ENCODE assay signal across 13 cellular contexts in the genomic region with DNA sequence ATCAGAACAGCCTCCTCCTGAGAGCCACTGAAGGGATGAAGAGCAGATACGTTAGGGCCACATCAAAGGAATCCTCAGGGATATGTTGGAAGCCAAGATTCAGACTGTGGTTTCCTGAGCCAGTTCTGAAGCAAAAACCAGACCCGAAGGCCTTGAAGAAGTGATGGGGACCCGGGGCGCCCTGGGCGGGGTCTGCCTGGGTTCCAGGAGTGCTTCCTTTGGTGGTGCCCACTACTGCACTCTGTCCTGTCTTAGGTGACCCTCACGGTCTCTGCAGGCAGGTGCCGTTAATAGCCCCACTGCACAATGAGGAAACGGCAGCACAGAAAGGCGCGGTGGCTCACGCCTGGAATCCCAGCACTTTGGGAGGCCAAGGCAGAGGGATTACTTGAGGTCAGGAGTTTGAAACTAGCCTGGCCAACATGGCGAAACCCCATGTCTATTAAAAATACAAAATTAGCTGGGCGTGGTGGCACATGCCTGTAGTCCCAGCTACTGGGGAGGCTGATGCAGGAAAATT. TPM values are rescaled to one million over a fixed set of nuclear protein-coding genes. Genes with fewer than 3 reads are reported as not detected.
DNase-seq lines count a peak whose midpoint lies in the region; ATAC-seq, FAIRE-seq and TF ChIP-seq lines count a peak whose summit lies in the region.
"Had no signal": no experiment of that assay in that cellular context is flagged by ENCODE, and none has a peak within 500 bp of the region (broad histone marks: within the 10 kb centered on the region; RNA-seq: fewer than 3 reads in every experiment).

No MANE protein-coding gene starts in this region.

- H3K36me3 Mint-ChIP-seq in activated naive CD4-positive, alpha-beta T cell treated with anti-CD3 and anti-CD28 coated beads for 36 hours (ENCODE audit: low read depth) = peaks cover 7% of the 10 kb centered on the region
- peaks cover 17% of the 10 kb centered on the region for H3K36me3 Mint-ChIP-seq in activated T-helper 2 cell treated with anti-CD3 and anti-CD28 coated beads, Interferon-gamma antibody, Interleukin-2, Interleukin-4, amounts not matched to agents 10 μg/mL and 5 μg/mL and 100 μg/mL, durations not matched to agents 14 hours and 24 hours and 36 hours (ENCODE audit: low read depth)
- H3K36me3 Mint-ChIP-seq in mesothelial cell of epicardium = peaks cover 12% of the 10 kb centered on the region

- no peaks in the 10 kb centered on the region for H3K27me3 Mint-ChIP-seq in activated naive CD4-positive, alpha-beta T cell treated with anti-CD3 and anti-CD28 coated beads for 36 hours (ENCODE audit: low read depth)
- H3K27me3 Mint-ChIP-seq in activated T-helper 2 cell treated with anti-CD3 and anti-CD28 coated beads, Interferon-gamma antibody, Interleukin-2, Interleukin-4, amounts not matched to agents 10 μg/mL and 5 μg/mL and 100 μg/mL, durations not matched to agents 14 hours and 24 hours and 36 hours (ENCODE audit: low read depth) = no peaks in the 10 kb centered on the region
- no peaks in the 10 kb centered on the region for H3K27me3 Mint-ChIP-seq in mesothelial cell of epicardium (ENCODE audit: low read depth)

- FAIRE-seq in small intestine (lab: Jason Lieb, UNC) = no peak

- H3K36me3 ChIP-seq in thoracic aorta (peaks cover 14% of the 10 kb centered on the region), small intestine (ENCODE audit: control insufficient read depth in 2 of 2, insufficient read depth in 2 of 2, low read length in 2 of 2) (peaks cover 0 to 6% of the 10 kb centered on the region in 2 donors)

- H3K4me1 ChIP-seq in thoracic aorta (ENCODE audit: control insufficient read depth in 1 of 2, low read depth in 2 of 2) (peaks cover 14 to 23% of the 10 kb centered on the region in 2 donors), small intestine (ENCODE audit: control insufficient read depth in 2 of 2, insufficient read depth in 1 of 2, low read depth in 1 of 2, low read length in 1 of 2) (peaks cover 5 to 7% of the 10 kb centered on the region in 2 donors)

- no peaks in the 10 kb centered on the region for H3K9me3 Mint-ChIP-seq in activated naive CD4-positive, alpha-beta T cell treated with anti-CD3 and anti-CD28 coated beads for 36 hours
- no peaks in the 10 kb centered on the region for H3K9me3 Mint-ChIP-seq in activated T-helper 2 cell treated with anti-CD3 and anti-CD28 coated beads, Interferon-gamma antibody, Interleukin-2, Interleukin-4, amounts not matched to agents 10 μg/mL and 5 μg/mL and 100 μg/mL, durations not matched to agents 14 hours and 24 hours and 36 hours
- no peaks in the 10 kb centered on the region for H3K9me3 Mint-ChIP-seq in mesothelial cell of epicardium

- H3K27ac Mint-ChIP-seq in activated naive CD4-positive, alpha-beta T cell treated with anti-CD3 and anti-CD28 coated beads for 36 hours = peak overlapping the region; percentile 82
- H3K27ac Mint-ChIP-seq in activated T-helper 2 cell treated with anti-CD3 and anti-CD28 coated beads, Interferon-gamma antibody, Interleukin-2, Interleukin-4, amounts not matched to agents 10 μg/mL and 5 μg/mL and 100 μg/mL, durations not matched to agents 14 hours and 24 hours and 36 hours = peak overlapping the region; percentile 82
- H3K27ac Mint-ChIP-seq in mesothelial cell of epicardium = peak overlapping the region; percentile 56

- CTCF ChIA-PET in activated naive CD4-positive, alpha-beta T cell treated with anti-CD3 and anti-CD28 coated beads for 36 hours (lab: Charles Lee) = interaction anchor here (1.1 to 6.4 kb wide), 7 partner anchors 9 to 54 kb away, joined by 3 to 77 read pairs (median 29); a partner anchor contains a TSS

- H3K4me3 ChIP-seq in thoracic aorta (no peak overlapping the region), small intestine (ENCODE audit: low read depth in 1 of 2, low read length in 2 of 2) (no peak overlapping the region)

- peaks cover 40% of the 10 kb centered on the region for H3K4me1 Mint-ChIP-seq in activated naive CD4-positive, alpha-beta T cell treated with anti-CD3 and anti-CD28 coated beads for 36 hours (ENCODE audit: low read depth)
- H3K4me1 Mint-ChIP-seq in activated T-helper 2 cell treated with anti-CD3 and anti-CD28 coated beads, Interferon-gamma antibody, Interleukin-2, Interleukin-4, amounts not matched to agents 10 μg/mL and 5 μg/mL and 100 μg/mL, durations not matched to agents 14 hours and 24 hours and 36 hours (ENCODE audit: low read depth) = peaks cover 20% of the 10 kb centered on the region
- H3K4me1 Mint-ChIP-seq in mesothelial cell of epicardium = peaks cover 6% of the 10 kb centered on the region

- DNase-seq in activated naive CD4-positive, alpha-beta T cell treated with anti-CD3 and anti-CD28 coated beads for 36 hours = no peak
- DNase-seq in activated naive CD4-positive, alpha-beta T cell treated with anti-CD3 and anti-CD28 coated beads, Interleukin-2, amount 50 U/mL, for 16 hours = no peak
- no peak for DNase-seq in activated T-helper 2 cell treated with anti-CD3 and anti-CD28 coated beads, Interferon-gamma antibody, Interleukin-2, Interleukin-4, amounts not matched to agents 10 μg/mL and 5 μg/mL and 100 μg/mL, durations not matched to agents 14 hours and 24 hours and 36 hours (ENCODE audit: low spot score)
- DNase-seq in mesothelial cell of epicardium (ENCODE audit: low spot score in 2 of 2, unreplicated experiment in 2 of 2) = no peak
- no peak for DNase-seq in thoracic aorta (ENCODE audit: low spot score)
- no peak for DNase-seq in NCI-H510A (lab: John Stamatoyannopoulos, UW)
- no peak for DNase-seq in small intestine
- DNase-seq: AML-193, NCI-H2227 treated with DMSO at 0.1 percent for 48 hours had no signal

- ATAC-seq in thoracic aorta (ENCODE audit: insufficient number of reproducible peaks, low FRiP score, low read depth) (no peak), HG02981 (IDR thresholded peaks at IDR 0.05; ENCODE audit: unreplicated experiment) (no peak)

- peak overlapping the region; percentile 64 to 66 for H3K27ac ChIP-seq in thoracic aorta
- H3K27ac ChIP-seq in small intestine (ENCODE audit: low read depth in 1 of 2, low read length in 1 of 2) = peak overlapping the region in 1 of 2 donors; percentile 33

- H3K4me3 Mint-ChIP-seq in activated naive CD4-positive, alpha-beta T cell treated with anti-CD3 and anti-CD28 coated beads for 36 hours = no peak overlapping the region
- peak overlapping the region; percentile 21 for H3K4me3 Mint-ChIP-seq in activated T-helper 2 cell treated with anti-CD3 and anti-CD28 coated beads, Interferon-gamma antibody, Interleukin-2, Interleukin-4, amounts not matched to agents 10 μg/mL and 5 μg/mL and 100 μg/mL, durations not matched to agents 14 hours and 24 hours and 36 hours (ENCODE audit: low read depth)
- H3K4me3 Mint-ChIP-seq in mesothelial cell of epicardium = no peak overlapping the region

- intact Hi-C loops in activated naive CD4-positive, alpha-beta T cell treated with anti-CD3 and anti-CD28 coated beads for 36 hours (cut with micrococcal nuclease) = loop anchor here (2.0 to 5.0 kb wide), 3 partner anchors 14 to 181 kb away; a partner anchor contains a TSS
- intact Hi-C loops in activated T-helper 2 cell treated with anti-CD3 and anti-CD28 coated beads, Interferon-gamma antibody, Interleukin-2, Interleukin-4, amounts not matched to agents 10 μg/mL and 5 μg/mL and 100 μg/mL, durations not matched to agents 14 hours and 24 hours and 36 hours (cut with micrococcal nuclease) = loop anchor here (2.0 kb wide), 1 partner anchor 18 kb away; a partner anchor contains a TSS

- H3K27me3 ChIP-seq in thoracic aorta (replicated peaks; ENCODE audit: insufficient read depth) (no peaks in the 10 kb centered on the region), small intestine (ENCODE audit: control insufficient read depth in 2 of 2, insufficient read depth in 2 of 2, low read length in 2 of 2) (no peaks in the 10 kb centered on the region)

- TF ChIP-seq CTCF in mesothelial cell of epicardium (IDR thresholded peaks at IDR 0.05; ENCODE audit: unreplicated experiment) = no peak
- no peak for TF ChIP-seq CTCF in thoracic aorta (IDR thresholded peaks at IDR 0.05)

- H3K9me3 ChIP-seq in thoracic aorta = no peaks in the 10 kb centered on the region
- no peaks in the 10 kb centered on the region for H3K9me3 ChIP-seq in small intestine (ENCODE audit: control insufficient read depth, low read depth)

- 43 to 61% (median 52%) methylated on average over 13 of the region's 13 CpGs for WGBS in small intestine, 3 donors

RNA-seq across cellular contexts. Expression of a gene that starts 12.9 kb away (rescaled TPM):
- 10 to 100 TPM; 45.9 to 51.0 TPM for total RNA-seq in activated naive CD4-positive, alpha-beta T cell treated with anti-CD3 and anti-CD28 coated beads for 36 hours
- total RNA-seq in activated T-helper 2 cell treated with anti-CD3 and anti-CD28 coated beads, Interferon-gamma antibody, Interleukin-2, Interleukin-4, amounts not matched to agents 10 μg/mL and 5 μg/mL and 100 μg/mL, durations not matched to agents 14 hours and 24 hours and 36 hours = 117 and 122 TPM in 2 replicates
- total RNA-seq in mesothelial cell of epicardium (30.0 to 33.0 TPM (median 31.9 TPM) in 3 replicates), thoracic aorta (10 to 100 TPM in 1 of 2 donors, 1 to 10 TPM in 1; 5.6 to 14.2 TPM)
- 10 to 100 TPM; 20.8 to 29.1 (median 27.9) TPM for polyA plus RNA-seq in small intestine

RNA-seq across cellular contexts. Expression of a gene that starts 18.0 kb away (rescaled TPM):
- 10 to 100 TPM; 46.1 to 49.1 TPM for total RNA-seq in activated naive CD4-positive, alpha-beta T cell treated with anti-CD3 and anti-CD28 coated beads for 36 hours
- total RNA-seq in activated T-helper 2 cell treated with anti-CD3 and anti-CD28 coated beads, Interferon-gamma antibody, Interleukin-2, Interleukin-4, amounts not matched to agents 10 μg/mL and 5 μg/mL and 100 μg/mL, durations not matched to agents 14 hours and 24 hours and 36 hours = 69.3 and 71.2 TPM in 2 replicates
- 96.6 to 107 TPM (median 96.6 TPM) in 3 replicates for total RNA-seq in mesothelial cell of epicardium
- 10 to 100 TPM; 59.9 to 61.2 TPM for total RNA-seq in thoracic aorta
- polyA plus RNA-seq in small intestine = 10 to 100 TPM; 44.4 to 73.2 (median 67.5) TPM

RNA-seq across cellular contexts. Expression of a gene that starts 31.9 kb away (rescaled TPM):
- total RNA-seq in activated naive CD4-positive, alpha-beta T cell treated with anti-CD3 and anti-CD28 coated beads for 36 hours = 10 to 100 TPM; 17.4 to 19.2 TPM
- 40.1 and 41.9 TPM in 2 replicates for total RNA-seq in activated T-helper 2 cell treated with anti-CD3 and anti-CD28 coated beads, Interferon-gamma antibody, Interleukin-2, Interleukin-4, amounts not matched to agents 10 μg/mL and 5 μg/mL and 100 μg/mL, durations not matched to agents 14 hours and 24 hours and 36 hours
- total RNA-seq in mesothelial cell of epicardium = 15.6 to 16.5 TPM (median 16.1 TPM) in 3 replicates
- total RNA-seq in thoracic aorta = 10 to 100 TPM in 1 of 2 donors, 1 to 10 TPM in 1; 6.3 to 13.8 TPM
- 10 to 100 TPM; 27.7 to 98.6 (median 87.0) TPM for polyA plus RNA-seq in small intestine

RNA-seq across cellular contexts. Expression of a gene that starts 46.7 kb away (rescaled TPM):
- not detected for total RNA-seq in activated naive CD4-positive, alpha-beta T cell treated with anti-CD3 and anti-CD28 coated beads for 36 hours
- not detected in 2 replicates for total RNA-seq in activated T-helper 2 cell treated with anti-CD3 and anti-CD28 coated beads, Interferon-gamma antibody, Interleukin-2, Interleukin-4, amounts not matched to agents 10 μg/mL and 5 μg/mL and 100 μg/mL, durations not matched to agents 14 hours and 24 hours and 36 hours
- total RNA-seq in mesothelial cell of epicardium (0.43 to 0.64 TPM (median 0.54 TPM) in 3 replicates), thoracic aorta (not detected)
- polyA plus RNA-seq in small intestine = 100 to 1,000 TPM; 174 to 256 (median 210) TPM
- total RNA-seq: esophagus mucosa; lung microvascular endothelial cell; T-helper 2 cell treated with Interferon-gamma antibody and Interleukin-4, amounts not matched to agents 100 ng/mL and 5 ng/mL, for 36 hours had no signal

RNA-seq across cellular contexts. Expression of a gene that starts 48.8 kb away (rescaled TPM):
- 10 to 100 TPM; 62.7 to 70.2 TPM for total RNA-seq in activated naive CD4-positive, alpha-beta T cell treated with anti-CD3 and anti-CD28 coated beads for 36 hours
- total RNA-seq in activated T-helper 2 cell treated with anti-CD3 and anti-CD28 coated beads, Interferon-gamma antibody, Interleukin-2, Interleukin-4, amounts not matched to agents 10 μg/mL and 5 μg/mL and 100 μg/mL, durations not matched to agents 14 hours and 24 hours and 36 hours = 892 and 921 TPM in 2 replicates
- 238 to 262 TPM (median 242 TPM) in 3 replicates for total RNA-seq in mesothelial cell of epicardium
- 1,000 to 10,000 TPM; 1,470 to 1,957 TPM for total RNA-seq in thoracic aorta
- polyA plus RNA-seq in small intestine = 100 to 1,000 TPM in 2 of 3 donors, 10 to 100 TPM in 1; 36.9 to 396 (median 232) TPM
